In genomic region chr10:96587255-96588059, GRCh38 we compare ENCODE assay signal across 8 cellular contexts. TPM values are rescaled to one million over a fixed set of nuclear protein-coding genes. Genes with fewer than 3 reads are reported as not detected.
DNase-seq lines count a peak whose midpoint lies in the region; ATAC-seq and TF ChIP-seq lines count a peak whose summit lies in the region.

No MANE protein-coding gene starts in this region.

- no peak for TF ChIP-seq CTCF in upper lobe of left lung (IDR thresholded peaks at IDR 0.05)

- no peak overlapping the region for H3K27ac Mint-ChIP-seq in activated CD8-positive, alpha-beta memory T cell treated with anti-CD3 and anti-CD28 coated beads, Interleukin-2, amount 10 ng/mL, durations not matched to agents 7 days and 5 days

- H3K27ac ChIP-seq in muscle layer of colon (ENCODE audit: low read depth, low read length) = peak overlapping the region; percentile 94
- H3K27ac ChIP-seq in upper lobe of left lung = peak overlapping the region; percentile 94 to 100 (median 98)

- no peaks in the 10 kb centered on the region for H3K27me3 ChIP-seq in muscle layer of colon (ENCODE audit: control insufficient read depth in 1 of 2, insufficient read depth in 2 of 2, low read length in 2 of 2)
- H3K27me3 ChIP-seq in upper lobe of left lung = no peaks in the 10 kb centered on the region

- H3K4me3 ChIP-seq in muscle layer of colon (ENCODE audit: low read depth in 1 of 2, low read length in 2 of 2) = peak overlapping the region; percentile 73 to 78
- peak overlapping the region; percentile 36 to 97 (median 78) for H3K4me3 ChIP-seq in upper lobe of left lung

- peak; percentile 29 for TF ChIP-seq POLR2A in erythroblast (IDR thresholded peaks at IDR 0.05; ENCODE audit: low read length)
- no peak for TF ChIP-seq POLR2A in upper lobe of left lung (IDR thresholded peaks at IDR 0.05)
- no peak for TF ChIP-seq POLR2A in GM18505 (IDR thresholded peaks at IDR 0.05; ENCODE audit: borderline replicate concordance, extremely low read depth, insufficient read depth, insufficient read length)

- H3K9ac ChIP-seq in muscle layer of colon (ENCODE audit: low read length) = peak overlapping the region; percentile 83

- WGBS in upper lobe of left lung, 2 donors = 3 to 4% methylated on average over 15 to 19 of the region's 25 CpGs

- peak; percentile 69 for DNase-seq in activated CD8-positive, alpha-beta memory T cell treated with anti-CD3 and anti-CD28 coated beads, Interleukin-2, amount 10 ng/mL, durations not matched to agents 7 days and 5 days
- no peak for DNase-seq in activated CD8-positive, alpha-beta memory T cell treated with anti-CD3 and anti-CD28 coated beads, Interleukin-2, amount 50 U/mL, for 48 hours
- DNase-seq in LoVo (ENCODE audit: low spot score) = peak; percentile 72
- DNase-seq in T-helper 9 cell = peak; percentile 49
- peak; percentile 82 to 89 for DNase-seq in erythroblast (lab: John Stamatoyannopoulos, UW)
- DNase-seq in upper lobe of left lung = peak in 1 of 2 donors; percentile 57

- ATAC-seq in activated CD8-positive, alpha-beta memory T cell treated with anti-CD3 and anti-CD28 coated beads, Interleukin-2, amount 10 ng/mL, durations not matched to agents 7 days and 5 days = peak; percentile 21
- peak in 1 of 2 donors; percentile 78 for ATAC-seq in upper lobe of left lung (ENCODE audit: low FRiP score in 2 of 2)
- no peak for ATAC-seq in GM18505 (IDR thresholded peaks at IDR 0.05; ENCODE audit: unreplicated experiment)

- peaks cover 6% of the 10 kb centered on the region for H3K27me3 Mint-ChIP-seq in activated CD8-positive, alpha-beta memory T cell treated with anti-CD3 and anti-CD28 coated beads, Interleukin-2, amount 10 ng/mL, durations not matched to agents 7 days and 5 days

- H3K4me1 Mint-ChIP-seq in activated CD8-positive, alpha-beta memory T cell treated with anti-CD3 and anti-CD28 coated beads, Interleukin-2, amount 10 ng/mL, durations not matched to agents 7 days and 5 days = peaks cover 30% of the 10 kb centered on the region

- peaks cover 17% of the 10 kb centered on the region for H3K36me3 Mint-ChIP-seq in activated CD8-positive, alpha-beta memory T cell treated with anti-CD3 and anti-CD28 coated beads, Interleukin-2, amount 10 ng/mL, durations not matched to agents 7 days and 5 days

- CTCF ChIA-PET in activated CD8-positive, alpha-beta memory T cell treated with anti-CD3 and anti-CD28 coated beads, Interleukin-2, amount 10 ng/mL, durations not matched to agents 7 days and 5 days (lab: Charles Lee) = interaction anchor here (0.7 to 1.3 kb wide), 4 partner anchors 8 to 242 kb away, joined by 3 to 4 read pairs (median 3); no protein-coding TSS in a partner anchor

- H3K9me3 Mint-ChIP-seq in activated CD8-positive, alpha-beta memory T cell treated with anti-CD3 and anti-CD28 coated beads, Interleukin-2, amount 10 ng/mL, durations not matched to agents 7 days and 5 days (ENCODE audit: low read depth) = no peaks in the 10 kb centered on the region

- no peaks in the 10 kb centered on the region for H3K36me3 ChIP-seq in muscle layer of colon (ENCODE audit: insufficient read depth, low read length)
- H3K36me3 ChIP-seq in upper lobe of left lung = no peaks in the 10 kb centered on the region

- H3K4me3 Mint-ChIP-seq in activated CD8-positive, alpha-beta memory T cell treated with anti-CD3 and anti-CD28 coated beads, Interleukin-2, amount 10 ng/mL, durations not matched to agents 7 days and 5 days = no peak overlapping the region

- H3K4me1 ChIP-seq in muscle layer of colon (ENCODE audit: insufficient read depth, low read length) = peaks cover 25% of the 10 kb centered on the region
- H3K4me1 ChIP-seq in upper lobe of left lung = peaks cover 36 to 47% (median 42%) of the 10 kb centered on the region in 4 donors

- H3K9me3 ChIP-seq in muscle layer of colon (ENCODE audit: low read length) (no peaks in the 10 kb centered on the region), upper lobe of left lung (no peaks in the 10 kb centered on the region)

- no peak for TF ChIP-seq EP300 in upper lobe of left lung (IDR thresholded peaks at IDR 0.05)

RNA-seq across cellular contexts. Expression of gene TM9SF3, which starts 0.6 kb away (rescaled TPM):
- total RNA-seq in activated CD8-positive, alpha-beta memory T cell treated with anti-CD3 and anti-CD28 coated beads, Interleukin-2, amount 10 ng/mL, durations not matched to agents 7 days and 5 days = 10 to 100 TPM; 61.4 to 71.3 TPM
- total RNA-seq in upper lobe of left lung = 100 to 1,000 TPM in 2 of 6 donors, 10 to 100 TPM in 4; 30.4 to 112 (median 80.8) TPM
